ENCODE assay signal across 14 cellular contexts in genomic region chr18:52499646-52500045, GRCh38.
A peak's percentile ranks its signal among the peaks of the same experiment; 100 is the strongest.
DNase-seq lines count a peak whose midpoint lies in the region; ATAC-seq, FAIRE-seq and TF ChIP-seq lines count a peak whose summit lies in the region.
"Had no signal": no experiment of that assay in that cellular context is flagged by ENCODE, and none has a peak within 500 bp of the region (broad histone marks: within the 10 kb centered on the region; RNA-seq: fewer than 3 reads in every experiment).

No MANE protein-coding gene starts in this region.

- ATAC-seq in natural killer cell treated with Interleukin-12 subunit alpha and Interleukin-12 subunit beta and Interleukin-15 and Interleukin-18, amount 100 ng/mL, for 72 hours = no peak
- ATAC-seq: activated T-helper 17 cell treated with anti-CD3 and anti-CD28 coated beads, Interleukin-2, amount 50 U/mL, for 72 hours; CD8-positive, alpha-beta T cell had no signal

- FAIRE-seq in small intestine (lab: Jason Lieb, UNC) = no peak

- H3K27me3 Mint-ChIP-seq in natural killer cell treated with Interleukin-12 subunit alpha and Interleukin-12 subunit beta and Interleukin-15 and Interleukin-18, amount 100 ng/mL, for 72 hours = no peaks in the 10 kb centered on the region
- H3K27me3 Mint-ChIP-seq: activated T-helper 17 cell treated with anti-CD3 and anti-CD28 coated beads, Interleukin-2, amount 50 U/mL, for 72 hours; memory B cell had no signal

- H3K36me3 ChIP-seq in small intestine (ENCODE audit: control insufficient read depth in 2 of 2, insufficient read depth in 2 of 2, low read length in 2 of 2) = no peaks in the 10 kb centered on the region
- no peaks in the 10 kb centered on the region for H3K36me3 ChIP-seq in mesendoderm (ENCODE audit: control insufficient read depth, insufficient read depth, low read length)
- H3K36me3 ChIP-seq in brain microvascular endothelial cell (replicated peaks) = no peaks in the 10 kb centered on the region
- H3K36me3 ChIP-seq: ascending aorta had no signal

- no peaks in the 10 kb centered on the region for H3K4me1 ChIP-seq in small intestine (ENCODE audit: control insufficient read depth in 2 of 2, insufficient read depth in 1 of 2, low read depth in 1 of 2, low read length in 1 of 2)
- H3K4me1 ChIP-seq in mesendoderm (ENCODE audit: control insufficient read depth, low read depth, low read length) = no peaks in the 10 kb centered on the region
- H3K4me1 ChIP-seq: ascending aorta had no signal

- no peak overlapping the region for H3K27ac Mint-ChIP-seq in natural killer cell treated with Interleukin-12 subunit alpha and Interleukin-12 subunit beta and Interleukin-15 and Interleukin-18, amount 100 ng/mL, for 72 hours
- H3K27ac Mint-ChIP-seq: activated T-helper 17 cell treated with anti-CD3 and anti-CD28 coated beads, Interleukin-2, amount 50 U/mL, for 72 hours; CD8-positive, alpha-beta T cell; HFFc6; memory B cell had no signal

- WGBS in small intestine, 3 donors = 15 to 37% (median 24%) methylated on average over 3 of the region's 3 CpGs
- WGBS in mesendoderm (ENCODE audit: extremely low coverage, insufficient coverage, low lambda C conversion rate) = no CpG with 5 or more reads among the region's 3 CpGs

- no peak overlapping the region for H3K56ac ChIP-seq in mesendoderm (ENCODE audit: low read length)

- H3K79me1 ChIP-seq in mesendoderm (ENCODE audit: low read length) = no peaks in the 10 kb centered on the region

- H2BK15ac ChIP-seq in mesendoderm (replicated peaks; ENCODE audit: low read depth) = no peak overlapping the region

- no peaks in the 10 kb centered on the region for H3K9me3 ChIP-seq in small intestine (ENCODE audit: control insufficient read depth, low read depth)
- H3K9me3 ChIP-seq: ascending aorta had no signal

- H3K9me3 Mint-ChIP-seq in natural killer cell treated with Interleukin-12 subunit alpha and Interleukin-12 subunit beta and Interleukin-15 and Interleukin-18, amount 100 ng/mL, for 72 hours = peaks cover 8% of the 10 kb centered on the region

- H4K5ac ChIP-seq in mesendoderm (ENCODE audit: low read length) = no peak overlapping the region

- no peaks in the 10 kb centered on the region for H3K4me1 Mint-ChIP-seq in natural killer cell treated with Interleukin-12 subunit alpha and Interleukin-12 subunit beta and Interleukin-15 and Interleukin-18, amount 100 ng/mL, for 72 hours (ENCODE audit: low read depth in 2 of 2)
- H3K4me1 Mint-ChIP-seq: activated T-helper 17 cell treated with anti-CD3 and anti-CD28 coated beads, Interleukin-2, amount 50 U/mL, for 72 hours; memory B cell had no signal

- H4K8ac ChIP-seq in mesendoderm (ENCODE audit: low read depth, low read length) = no peak overlapping the region

- no peaks in the 10 kb centered on the region for H3K27me3 ChIP-seq in small intestine (ENCODE audit: control insufficient read depth in 2 of 2, insufficient read depth in 2 of 2, low read length in 2 of 2)
- H3K27me3 ChIP-seq in mesendoderm (ENCODE audit: insufficient read depth, low read length, poor library complexity) = no peaks in the 10 kb centered on the region
- no peaks in the 10 kb centered on the region for H3K27me3 ChIP-seq in brain microvascular endothelial cell (replicated peaks)
- H3K27me3 ChIP-seq: ascending aorta had no signal

- H3K79me2 ChIP-seq in mesendoderm (ENCODE audit: control insufficient read depth, insufficient read depth, low read length) = no peaks in the 10 kb centered on the region

- no peak overlapping the region for H3K4me3 Mint-ChIP-seq in natural killer cell treated with Interleukin-12 subunit alpha and Interleukin-12 subunit beta and Interleukin-15 and Interleukin-18, amount 100 ng/mL, for 72 hours
- H3K4me3 Mint-ChIP-seq: activated T-helper 17 cell treated with anti-CD3 and anti-CD28 coated beads, Interleukin-2, amount 50 U/mL, for 72 hours; CD8-positive, alpha-beta T cell; HFFc6; memory B cell had no signal

- H3K4ac ChIP-seq in mesendoderm (ENCODE audit: low read depth, low read length) = no peak overlapping the region

- H3K4me3 ChIP-seq in small intestine (ENCODE audit: low read depth in 1 of 2, low read length in 2 of 2) (no peak overlapping the region), mesendoderm (ENCODE audit: low read length) (no peak overlapping the region), brain microvascular endothelial cell (ENCODE audit: low read depth, low read length) (no peak overlapping the region)
- H3K4me3 ChIP-seq: ascending aorta had no signal

- no peak overlapping the region for H3K18ac ChIP-seq in mesendoderm (ENCODE audit: low read length)

- DNase-seq in GM04504 (ENCODE audit: low read depth) (peak; percentile 3), NCI-H2227 (lab: John Stamatoyannopoulos, UW; ENCODE audit: unreplicated experiment) (peak; percentile 66), T1000 (lab: John Stamatoyannopoulos, UW) (peak; percentile 6), small intestine (peak; percentile 59), mesendoderm (no peak), brain microvascular endothelial cell (no peak)
- no peak for DNase-seq in natural killer cell treated with Interleukin-12 subunit alpha and Interleukin-12 subunit beta and Interleukin-15 and Interleukin-18, amount 100 ng/mL, for 72 hours (ENCODE audit: low spot score)
- DNase-seq: CD8-positive, alpha-beta T cell; HFFc6; occipital lobe; T-helper 9 cell had no signal

- H2AK5ac ChIP-seq in mesendoderm (ENCODE audit: low read length) = no peak overlapping the region

- in situ Hi-C loops in brain microvascular endothelial cell (cut with HindIII; ENCODE audit: low pct_ligation_motif_present, low sequenced_read_pairs) = no loop called here

- TF ChIP-seq CTCF in brain microvascular endothelial cell (IDR thresholded peaks at IDR 0.05; ENCODE audit: low read depth, low read length, missing control alignments) = no peak

- no peak overlapping the region for H3K9ac ChIP-seq in mesendoderm (ENCODE audit: low read length)

- H3K23ac ChIP-seq in mesendoderm (ENCODE audit: low read length) = no peak overlapping the region

- H3K27ac ChIP-seq in small intestine (ENCODE audit: low read depth in 1 of 2, low read length in 1 of 2) = no peak overlapping the region
- no peak overlapping the region for H3K27ac ChIP-seq in mesendoderm (ENCODE audit: low read depth, low read length)
- no peak overlapping the region for H3K27ac ChIP-seq in brain microvascular endothelial cell
- H3K27ac ChIP-seq: ascending aorta had no signal

- no peak overlapping the region for H2BK5ac ChIP-seq in mesendoderm (ENCODE audit: low read length)

- no peak overlapping the region for H3K4me2 ChIP-seq in mesendoderm (ENCODE audit: low read length)

- peaks cover 4% of the 10 kb centered on the region for H3K36me3 Mint-ChIP-seq in natural killer cell treated with Interleukin-12 subunit alpha and Interleukin-12 subunit beta and Interleukin-15 and Interleukin-18, amount 100 ng/mL, for 72 hours
- H3K36me3 Mint-ChIP-seq: CD8-positive, alpha-beta T cell; memory B cell had no signal

- H2BK120ac ChIP-seq in mesendoderm (ENCODE audit: low read depth, low read length) = no peak overlapping the region

Comparison
In these comparisons a context has a peak if more than half of its experiments do, and no peak if none do; other contexts are left out.
1. DNase-seq: peak in GM04504 (single experiment), NCI-H2227 (single experiment), T1000 (single experiment) and small intestine (single experiment); none in natural killer cell treated with Interleukin-12 subunit alpha and Interleukin-12 subunit beta and Interleukin-15 and Interleukin-18, amount 100 ng/mL, for 72 hours (single experiment), mesendoderm (single experiment) and brain microvascular endothelial cell (single experiment).